27 cellular contexts compared by ENCODE assay signal in genomic region chr2:225543626-225544025, GRCh38.
"Had no signal": no experiment of that assay in that cellular context is flagged by ENCODE, and none has a peak within 500 bp of the region (broad histone marks: within the 10 kb centered on the region; RNA-seq: fewer than 3 reads in every experiment).

No MANE protein-coding gene starts in this region.

- DNase-seq: naive thymus-derived CD4-positive, alpha-beta T cell; natural killer cell; occipital lobe; ovary; psoas muscle; right cardiac atrium; right lobe of liver; sigmoid colon; spleen; stimulated activated CD4-positive, alpha-beta T cell treated with anti-CD3 and anti-CD28 coated beads, Interleukin-12 subunit alpha, Interleukin-12 subunit beta, amount 100 ng/mL, for 4 hours; stimulated activated CD4-positive, alpha-beta T cell treated with anti-CD3 and anti-CD28 coated beads, Interleukin-1b, Interleukin-23, amount 100 ng/mL, for 48 hours; stimulated activated CD4-positive, alpha-beta T cell treated with anti-CD3 and anti-CD28 coated beads, Interleukin-4, amount 100 ng/mL, for 1 hour; stimulated activated CD4-positive, alpha-beta T cell treated with anti-CD3 and anti-CD28 coated beads, Interleukin-4, amount 100 ng/mL, for 4 hours; stimulated activated CD8-positive, alpha-beta memory T cell treated with anti-CD3 and anti-CD28 coated beads, Interleukin-4, amount 100 ng/mL, for 48 hours; stimulated activated naive CD4-positive, alpha-beta T cell; stimulated activated naive CD8-positive, alpha-beta T cell treated with anti-CD3 and anti-CD28 coated beads, Interleukin-15, amount 100 ng/mL, for 72 hours; stimulated activated naive CD8-positive, alpha-beta T cell treated with anti-CD3 and anti-CD28 coated beads, Interleukin-15, Interleukin-2, amounts not matched to agents 100 U/mL and 50 U/mL, for 24 hours; substantia nigra; testis; tibial artery; transverse colon; upper lobe of right lung; uterus had no signal

- ATAC-seq: naive thymus-derived CD4-positive, alpha-beta T cell; natural killer cell; psoas muscle; right cardiac atrium; right lobe of liver; stimulated activated memory B cell treated with anti-CD40 and anti-IgM and Interleukin-4, amounts not matched to agents 10 μg/mL and 1 μg/mL and 100 μg/mL, for 72 hours; stimulated activated naive CD8-positive, alpha-beta T cell treated with anti-CD3 and anti-CD28 coated beads, Interleukin-15, amount 100 ng/mL, for 72 hours; stimulated activated naive CD8-positive, alpha-beta T cell treated with anti-CD3 and anti-CD28 coated beads, Interleukin-15, Interleukin-2, amounts not matched to agents 100 U/mL and 50 U/mL, for 24 hours; upper lobe of right lung had no signal

- H3K4me2 ChIP-seq: neural progenitor cell, smooth muscle cell had no signal

- H3K27me3 ChIP-seq: neural progenitor cell, ovary, right lobe of liver, sigmoid colon, suprapubic skin, testis, tibial artery, transverse colon, upper lobe of right lung, uterus had no signal

- H3K36me3 ChIP-seq: neural progenitor cell, ovary, right lobe of liver, sigmoid colon, spleen, suprapubic skin, tibial artery, transverse colon, upper lobe of right lung, uterus had no signal

- H3K9ac ChIP-seq: neural progenitor cell had no signal

- H3K27ac ChIP-seq: neural progenitor cell, ovary, psoas muscle, right lobe of liver, sigmoid colon, spleen, suprapubic skin, testis, tibial artery, transverse colon, upper lobe of right lung, uterus had no signal

- H3K9me3 ChIP-seq: ovary, right lobe of liver, sigmoid colon, suprapubic skin, testis, tibial artery, transverse colon, upper lobe of right lung, uterus had no signal

- H3K4me1 ChIP-seq: neural progenitor cell, psoas muscle, right lobe of liver, sigmoid colon, spleen, suprapubic skin, testis, tibial artery, transverse colon, upper lobe of right lung, uterus had no signal

- H3K4me3 ChIP-seq: neural progenitor cell, ovary, psoas muscle, right lobe of liver, sigmoid colon, smooth muscle cell, spleen, suprapubic skin, testis, tibial artery, transverse colon, upper lobe of right lung, uterus had no signal
